Comparison of ENCODE assay signal across 1 cellular context in the genomic region with DNA sequence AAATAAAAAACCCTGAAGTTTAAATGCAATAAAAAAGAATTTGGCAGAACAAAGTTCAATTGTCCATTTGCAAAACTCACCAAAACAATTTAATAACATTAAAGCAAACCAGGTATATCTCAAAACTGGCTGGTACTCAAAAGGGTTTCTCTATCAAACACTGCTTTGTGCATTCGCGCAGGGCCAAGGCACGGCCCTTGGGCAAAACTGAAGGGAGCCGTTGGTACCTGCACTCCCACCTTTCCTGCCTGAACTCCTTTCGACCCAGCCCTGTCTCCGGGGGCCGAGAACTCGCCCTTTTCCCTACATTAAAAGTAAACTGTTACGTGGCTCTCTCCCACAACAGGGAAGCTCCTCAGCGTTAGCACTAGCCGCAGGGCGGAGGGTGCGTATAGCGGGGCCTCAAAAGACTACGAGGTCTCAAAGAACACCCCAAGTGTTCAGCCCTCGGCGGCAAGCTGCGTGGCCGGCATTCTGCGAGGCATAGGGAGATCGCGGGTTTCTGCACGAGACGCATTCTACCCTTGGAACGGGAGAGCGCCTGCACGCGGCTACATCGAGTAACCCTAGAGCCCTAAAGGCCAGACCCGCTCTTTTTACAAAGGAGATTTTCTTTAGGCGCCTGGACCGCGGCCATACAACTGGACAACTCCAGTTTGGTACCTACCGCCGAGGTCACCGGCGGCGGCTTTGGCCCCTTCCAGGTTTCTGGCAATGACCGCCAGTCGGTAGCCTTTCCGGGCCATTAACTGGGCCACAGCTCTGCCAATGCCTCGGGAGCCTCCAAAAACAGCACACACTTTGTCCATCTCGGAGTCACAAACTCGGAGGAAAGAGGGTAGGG.
A peak's percentile ranks its signal among the peaks of the same experiment; 100 is the strongest.
TF ChIP-seq lines count a peak whose summit lies in the region.

No MANE protein-coding gene starts in this region.

TF ChIP-seq in HepG2, 621 proteins besides CTCF, POLR2A, EP300 and RAD21 (continued from another document and continues in another):
- no peak for TF ChIP-seq TCF12 (IDR thresholded peaks at IDR 0.05)
- TF ChIP-seq TCF12 (CRISPR knock-in tag; IDR thresholded peaks at IDR 0.05), result 0 out of 2 replicates have a peak, but pooled peaks have one; percentile 52
- no peak for TF ChIP-seq ZNF589 (CRISPR knock-in tag; conservative IDR thresholded peaks at IDR 0.05)
- peak; percentile 41; the same call in 1 of the 2 replicates for TF ChIP-seq ZNF605 (CRISPR knock-in tag; IDR thresholded peaks at IDR 0.05)
- no peak for TF ChIP-seq ZSCAN21 (CRISPR knock-in tag; IDR thresholded peaks at IDR 0.05; ENCODE audit: borderline replicate concordance)
- TF ChIP-seq, protein P1, sequence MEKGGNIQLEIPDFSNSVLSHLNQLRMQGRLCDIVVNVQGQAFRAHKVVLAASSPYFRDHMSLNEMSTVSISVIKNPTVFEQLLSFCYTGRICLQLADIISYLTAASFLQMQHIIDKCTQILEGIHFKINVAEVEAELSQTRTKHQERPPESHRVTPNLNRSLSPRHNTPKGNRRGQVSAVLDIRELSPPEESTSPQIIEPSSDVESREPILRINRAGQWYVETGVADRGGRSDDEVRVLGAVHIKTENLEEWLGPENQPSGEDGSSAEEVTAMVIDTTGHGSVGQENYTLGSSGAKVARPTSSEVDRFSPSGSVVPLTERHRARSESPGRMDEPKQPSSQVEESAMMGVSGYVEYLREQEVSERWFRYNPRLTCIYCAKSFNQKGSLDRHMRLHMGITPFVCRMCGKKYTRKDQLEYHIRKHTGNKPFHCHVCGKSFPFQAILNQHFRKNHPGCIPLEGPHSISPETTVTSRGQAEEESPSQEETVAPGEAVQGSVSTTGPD (CRISPR knock-in tag; IDR thresholded peaks at IDR 0.05), result peak; percentile 58
- TF ChIP-seq, protein P2, sequence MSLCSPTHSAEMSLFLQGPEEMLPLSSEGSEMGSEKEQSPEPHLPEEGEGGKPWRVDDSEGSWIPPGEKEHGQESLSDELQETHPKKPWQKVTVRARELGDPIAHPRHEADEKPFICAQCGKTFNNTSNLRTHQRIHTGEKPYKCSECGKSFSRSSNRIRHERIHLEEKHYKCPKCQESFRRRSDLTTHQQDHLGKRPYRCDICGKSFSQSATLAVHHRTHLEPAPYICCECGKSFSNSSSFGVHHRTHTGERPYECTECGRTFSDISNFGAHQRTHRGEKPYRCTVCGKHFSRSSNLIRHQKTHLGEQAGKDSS (CRISPR knock-in tag; IDR thresholded peaks at IDR 0.05; ENCODE audit: borderline replicate concordance, low read depth), result 0 out of 2 replicates have a peak, but pooled peaks have one; percentile 35
- TF ChIP-seq, protein P3, sequence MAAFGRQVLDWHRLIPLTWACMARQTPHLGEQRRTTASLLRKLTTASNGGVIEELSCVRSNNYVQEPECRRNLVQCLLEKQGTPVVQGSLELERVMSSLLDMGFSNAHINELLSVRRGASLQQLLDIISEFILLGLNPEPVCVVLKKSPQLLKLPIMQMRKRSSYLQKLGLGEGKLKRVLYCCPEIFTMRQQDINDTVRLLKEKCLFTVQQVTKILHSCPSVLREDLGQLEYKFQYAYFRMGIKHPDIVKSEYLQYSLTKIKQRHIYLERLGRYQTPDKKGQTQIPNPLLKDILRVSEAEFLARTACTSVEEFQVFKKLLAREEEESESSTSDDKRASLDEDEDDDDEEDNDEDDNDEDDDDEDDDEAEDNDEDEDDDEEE (CRISPR knock-in tag; IDR thresholded peaks at IDR 0.05), result peak; percentile 19; the same call in 1 of the 2 replicates
- no peak for TF ChIP-seq ZNF441 (CRISPR knock-in tag; IDR thresholded peaks at IDR 0.05; ENCODE audit: borderline replicate concordance)
- TF ChIP-seq ZNF703 (CRISPR knock-in tag; IDR thresholded peaks at IDR 0.05; ENCODE audit: borderline replicate concordance), result peak; percentile 60; the same call in 1 of the 2 replicates
- peak; percentile 52 for TF ChIP-seq MED8 (CRISPR knock-in tag; IDR thresholded peaks at IDR 0.05; ENCODE audit: insufficient replicate concordance)
- TF ChIP-seq PHF20 (CRISPR knock-in tag; IDR thresholded peaks at IDR 0.05), result no peak
- 0 out of 2 replicates have a peak, but pooled peaks have one; percentile 14 for TF ChIP-seq KMT2B (CRISPR knock-in tag; IDR thresholded peaks at IDR 0.05)
- TF ChIP-seq RXRB (CRISPR knock-in tag; IDR thresholded peaks at IDR 0.05; ENCODE audit: borderline replicate concordance), result peak; percentile 57
- TF ChIP-seq ZNF776 (CRISPR knock-in tag; IDR thresholded peaks at IDR 0.05), result no peak
- TF ChIP-seq SMC3 (IDR thresholded peaks at IDR 0.05; ENCODE audit: low read length), result no peak
- TF ChIP-seq NFE2L1 (CRISPR knock-in tag; IDR thresholded peaks at IDR 0.05; ENCODE audit: borderline replicate concordance), result 0 out of 2 replicates have a peak, but pooled peaks have one; percentile 30
- peak; percentile 94 for TF ChIP-seq PPARG (CRISPR knock-in tag; conservative IDR thresholded peaks at IDR 0.05)
- peak; percentile 48; the same call in 1 of the 2 replicates for TF ChIP-seq ZNF746 (CRISPR knock-in tag; IDR thresholded peaks at IDR 0.05)
- peak; percentile 92 for TF ChIP-seq ZFP82 (CRISPR knock-in tag; IDR thresholded peaks at IDR 0.05; ENCODE audit: borderline replicate concordance)
- TF ChIP-seq NRL (CRISPR knock-in tag; IDR thresholded peaks at IDR 0.05; ENCODE audit: borderline replicate concordance), result no peak; the same call in none of the 2 replicates
- peak; percentile 40; the same call in 1 of the 2 replicates for TF ChIP-seq HDAC1 (CRISPR knock-in tag; IDR thresholded peaks at IDR 0.05)
- peak; percentile 27; the same call in 1 of the 2 replicates for TF ChIP-seq ZNF510 (CRISPR knock-in tag; IDR thresholded peaks at IDR 0.05; ENCODE audit: low read depth)
- peak; percentile 79; the same call in 1 of the 2 replicates for TF ChIP-seq ZNF333 (CRISPR knock-in tag; IDR thresholded peaks at IDR 0.05; ENCODE audit: borderline replicate concordance)
- no peak for TF ChIP-seq IRF2 (CRISPR knock-in tag; IDR thresholded peaks at IDR 0.05)
- TF ChIP-seq, protein P4, sequence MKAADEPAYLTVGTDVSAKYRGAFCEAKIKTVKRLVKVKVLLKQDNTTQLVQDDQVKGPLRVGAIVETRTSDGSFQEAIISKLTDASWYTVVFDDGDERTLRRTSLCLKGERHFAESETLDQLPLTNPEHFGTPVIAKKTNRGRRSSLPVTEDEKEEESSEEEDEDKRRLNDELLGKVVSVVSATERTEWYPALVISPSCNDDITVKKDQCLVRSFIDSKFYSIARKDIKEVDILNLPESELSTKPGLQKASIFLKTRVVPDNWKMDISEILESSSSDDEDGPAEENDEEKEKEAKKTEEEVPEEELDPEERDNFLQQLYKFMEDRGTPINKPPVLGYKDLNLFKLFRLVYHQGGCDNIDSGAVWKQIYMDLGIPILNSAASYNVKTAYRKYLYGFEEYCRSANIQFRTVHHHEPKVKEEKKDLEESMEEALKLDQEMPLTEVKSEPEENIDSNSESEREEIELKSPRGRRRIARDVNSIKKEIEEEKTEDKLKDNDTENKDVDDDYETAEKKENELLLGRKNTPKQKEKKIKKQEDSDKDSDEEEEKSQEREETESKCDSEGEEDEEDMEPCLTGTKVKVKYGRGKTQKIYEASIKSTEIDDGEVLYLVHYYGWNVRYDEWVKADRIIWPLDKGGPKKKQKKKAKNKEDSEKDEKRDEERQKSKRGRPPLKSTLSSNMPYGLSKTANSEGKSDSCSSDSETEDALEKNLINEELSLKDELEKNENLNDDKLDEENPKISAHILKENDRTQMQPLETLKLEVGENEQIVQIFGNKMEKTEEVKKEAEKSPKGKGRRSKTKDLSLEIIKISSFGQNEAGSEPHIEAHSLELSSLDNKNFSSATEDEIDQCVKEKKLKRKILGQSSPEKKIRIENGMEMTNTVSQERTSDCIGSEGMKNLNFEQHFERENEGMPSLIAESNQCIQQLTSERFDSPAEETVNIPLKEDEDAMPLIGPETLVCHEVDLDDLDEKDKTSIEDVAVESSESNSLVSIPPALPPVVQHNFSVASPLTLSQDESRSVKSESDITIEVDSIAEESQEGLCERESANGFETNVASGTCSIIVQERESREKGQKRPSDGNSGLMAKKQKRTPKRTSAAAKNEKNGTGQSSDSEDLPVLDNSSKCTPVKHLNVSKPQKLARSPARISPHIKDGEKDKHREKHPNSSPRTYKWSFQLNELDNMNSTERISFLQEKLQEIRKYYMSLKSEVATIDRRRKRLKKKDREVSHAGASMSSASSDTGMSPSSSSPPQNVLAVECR (CRISPR knock-in tag; IDR thresholded peaks at IDR 0.05; ENCODE audit: borderline replicate concordance), result peak; percentile 33; the same call in 1 of the 2 replicates
- TF ChIP-seq ZNF274 (CRISPR knock-in tag; IDR thresholded peaks at IDR 0.05), result 0 out of 2 replicates have a peak, but pooled peaks have one; percentile 20
- peak; percentile 22 for TF ChIP-seq RBM39 (IDR thresholded peaks at IDR 0.05; ENCODE audit: low read depth, low read length, poor library complexity, severe bottlenecking)
- 0 out of 2 replicates have a peak, but pooled peaks have one; percentile 18 for TF ChIP-seq TGIF2 (CRISPR knock-in tag; IDR thresholded peaks at IDR 0.05)
- TF ChIP-seq SPEN (CRISPR knock-in tag; IDR thresholded peaks at IDR 0.05; ENCODE audit: low read depth), result peak; percentile 18; the same call in 1 of the 2 replicates
- peak; percentile 76; the same call in 1 of the 2 replicates for TF ChIP-seq ZNF33A (CRISPR knock-in tag; IDR thresholded peaks at IDR 0.05; ENCODE audit: borderline replicate concordance)
- TF ChIP-seq, protein P5, sequence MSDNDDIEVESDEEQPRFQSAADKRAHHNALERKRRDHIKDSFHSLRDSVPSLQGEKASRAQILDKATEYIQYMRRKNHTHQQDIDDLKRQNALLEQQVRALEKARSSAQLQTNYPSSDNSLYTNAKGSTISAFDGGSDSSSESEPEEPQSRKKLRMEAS (IDR thresholded peaks at IDR 0.05), result peak; percentile 85
- no peak for TF ChIP-seq KLF16 (CRISPR knock-in tag; IDR thresholded peaks at IDR 0.05)
- TF ChIP-seq, protein P6, sequence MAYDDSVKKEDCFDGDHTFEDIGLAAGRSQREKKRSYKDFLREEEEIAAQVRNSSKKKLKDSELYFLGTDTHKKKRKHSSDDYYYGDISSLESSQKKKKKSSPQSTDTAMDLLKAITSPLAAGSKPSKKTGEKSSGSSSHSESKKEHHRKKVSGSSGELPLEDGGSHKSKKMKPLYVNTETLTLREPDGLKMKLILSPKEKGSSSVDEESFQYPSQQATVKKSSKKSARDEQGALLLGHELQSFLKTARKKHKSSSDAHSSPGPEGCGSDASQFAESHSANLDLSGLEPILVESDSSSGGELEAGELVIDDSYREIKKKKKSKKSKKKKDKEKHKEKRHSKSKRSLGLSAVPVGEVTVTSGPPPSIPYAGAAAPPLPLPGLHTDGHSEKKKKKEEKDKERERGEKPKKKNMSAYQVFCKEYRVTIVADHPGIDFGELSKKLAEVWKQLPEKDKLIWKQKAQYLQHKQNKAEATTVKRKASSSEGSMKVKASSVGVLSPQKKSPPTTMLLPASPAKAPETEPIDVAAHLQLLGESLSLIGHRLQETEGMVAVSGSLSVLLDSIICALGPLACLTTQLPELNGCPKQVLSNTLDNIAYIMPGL (CRISPR knock-in tag; IDR thresholded peaks at IDR 0.05; ENCODE audit: borderline replicate concordance in 1 of 2, low read depth in 1 of 2), result peak in 1 of 2 experiments; percentile 80; a peak in 2 of 4 replicates
- TF ChIP-seq NKX3-1 (CRISPR knock-in tag; IDR thresholded peaks at IDR 0.05), result peak; percentile 59; the same call in 1 of the 2 replicates
- TF ChIP-seq, protein P7, sequence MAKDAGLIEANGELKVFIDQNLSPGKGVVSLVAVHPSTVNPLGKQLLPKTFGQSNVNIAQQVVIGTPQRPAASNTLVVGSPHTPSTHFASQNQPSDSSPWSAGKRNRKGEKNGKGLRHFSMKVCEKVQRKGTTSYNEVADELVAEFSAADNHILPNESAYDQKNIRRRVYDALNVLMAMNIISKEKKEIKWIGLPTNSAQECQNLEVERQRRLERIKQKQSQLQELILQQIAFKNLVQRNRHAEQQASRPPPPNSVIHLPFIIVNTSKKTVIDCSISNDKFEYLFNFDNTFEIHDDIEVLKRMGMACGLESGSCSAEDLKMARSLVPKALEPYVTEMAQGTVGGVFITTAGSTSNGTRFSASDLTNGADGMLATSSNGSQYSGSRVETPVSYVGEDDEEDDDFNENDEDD (CRISPR knock-in tag; IDR thresholded peaks at IDR 0.05; ENCODE audit: borderline replicate concordance), result peak; percentile 71; the same call in 1 of the 2 replicates
- TF ChIP-seq ZBTB38 (CRISPR knock-in tag; IDR thresholded peaks at IDR 0.05), result peak; percentile 33; the same call in 1 of the 2 replicates
- peak; percentile 65 for TF ChIP-seq ZNF501 (CRISPR knock-in tag; IDR thresholded peaks at IDR 0.05)
- TF ChIP-seq ZNF788 (CRISPR knock-in tag; IDR thresholded peaks at IDR 0.05; ENCODE audit: borderline replicate concordance), result no peak
- TF ChIP-seq NFE2L2 (IDR thresholded peaks at IDR 0.05; ENCODE audit: low read length), result no peak
- TF ChIP-seq, protein P8, sequence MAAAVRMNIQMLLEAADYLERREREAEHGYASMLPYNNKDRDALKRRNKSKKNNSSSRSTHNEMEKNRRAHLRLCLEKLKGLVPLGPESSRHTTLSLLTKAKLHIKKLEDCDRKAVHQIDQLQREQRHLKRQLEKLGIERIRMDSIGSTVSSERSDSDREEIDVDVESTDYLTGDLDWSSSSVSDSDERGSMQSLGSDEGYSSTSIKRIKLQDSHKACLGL (CRISPR knock-in tag; IDR thresholded peaks at IDR 0.05), result peak; percentile 65
- TF ChIP-seq ZNF816 (CRISPR knock-in tag; IDR thresholded peaks at IDR 0.05; ENCODE audit: borderline replicate concordance), result peak; percentile 51; the same call in 1 of the 2 replicates
- TF ChIP-seq SNAPC2 (CRISPR knock-in tag; IDR thresholded peaks at IDR 0.05), result no peak
- TF ChIP-seq NFKB2 (CRISPR knock-in tag; IDR thresholded peaks at IDR 0.05; ENCODE audit: borderline replicate concordance), result no peak
- no peak; the same call in none of the 2 replicates for TF ChIP-seq KMT2A (CRISPR knock-in tag; IDR thresholded peaks at IDR 0.05)
- peak; percentile 60; the same call in 1 of the 2 replicates for TF ChIP-seq ZFP90 (CRISPR knock-in tag; IDR thresholded peaks at IDR 0.05; ENCODE audit: borderline replicate concordance)
- TF ChIP-seq, protein P9, sequence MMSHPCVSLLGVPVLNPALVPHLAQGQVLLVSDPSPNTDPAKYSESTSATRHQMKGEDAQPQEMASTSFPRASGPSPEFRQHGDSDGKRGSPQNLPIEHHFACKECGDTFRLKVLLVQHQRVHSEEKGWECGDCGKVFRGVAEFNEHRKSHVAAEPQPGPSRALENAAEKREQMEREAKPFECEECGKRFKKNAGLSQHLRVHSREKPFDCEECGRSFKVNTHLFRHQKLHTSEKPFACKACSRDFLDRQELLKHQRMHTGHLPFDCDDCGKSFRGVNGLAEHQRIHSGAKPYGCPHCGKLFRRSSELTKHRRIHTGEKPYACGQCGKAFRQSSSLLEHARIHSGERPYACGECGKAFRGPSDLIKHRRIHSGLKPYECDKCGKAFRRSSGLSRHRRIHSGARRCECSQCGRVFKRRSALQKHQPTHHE (CRISPR knock-in tag; IDR thresholded peaks at IDR 0.05; ENCODE audit: borderline replicate concordance), result 0 out of 2 replicates have a peak, but pooled peaks have one; percentile 39
- TF ChIP-seq ZNF224 (CRISPR knock-in tag; IDR thresholded peaks at IDR 0.05), result 0 out of 2 replicates have a peak, but pooled peaks have one; percentile 20
- TF ChIP-seq, protein P10, sequence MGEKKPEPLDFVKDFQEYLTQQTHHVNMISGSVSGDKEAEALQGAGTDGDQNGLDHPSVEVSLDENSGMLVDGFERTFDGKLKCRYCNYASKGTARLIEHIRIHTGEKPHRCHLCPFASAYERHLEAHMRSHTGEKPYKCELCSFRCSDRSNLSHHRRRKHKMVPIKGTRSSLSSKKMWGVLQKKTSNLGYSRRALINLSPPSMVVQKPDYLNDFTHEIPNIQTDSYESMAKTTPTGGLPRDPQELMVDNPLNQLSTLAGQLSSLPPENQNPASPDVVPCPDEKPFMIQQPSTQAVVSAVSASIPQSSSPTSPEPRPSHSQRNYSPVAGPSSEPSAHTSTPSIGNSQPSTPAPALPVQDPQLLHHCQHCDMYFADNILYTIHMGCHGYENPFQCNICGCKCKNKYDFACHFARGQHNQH (CRISPR knock-in tag; IDR thresholded peaks at IDR 0.05), result 0 out of 2 replicates have a peak, but pooled peaks have one; percentile 32
- TF ChIP-seq ZNF709 (CRISPR knock-in tag; IDR thresholded peaks at IDR 0.05), result no peak
